Comparison of ENCODE assay signal across 8 cellular contexts in the genomic region with DNA sequence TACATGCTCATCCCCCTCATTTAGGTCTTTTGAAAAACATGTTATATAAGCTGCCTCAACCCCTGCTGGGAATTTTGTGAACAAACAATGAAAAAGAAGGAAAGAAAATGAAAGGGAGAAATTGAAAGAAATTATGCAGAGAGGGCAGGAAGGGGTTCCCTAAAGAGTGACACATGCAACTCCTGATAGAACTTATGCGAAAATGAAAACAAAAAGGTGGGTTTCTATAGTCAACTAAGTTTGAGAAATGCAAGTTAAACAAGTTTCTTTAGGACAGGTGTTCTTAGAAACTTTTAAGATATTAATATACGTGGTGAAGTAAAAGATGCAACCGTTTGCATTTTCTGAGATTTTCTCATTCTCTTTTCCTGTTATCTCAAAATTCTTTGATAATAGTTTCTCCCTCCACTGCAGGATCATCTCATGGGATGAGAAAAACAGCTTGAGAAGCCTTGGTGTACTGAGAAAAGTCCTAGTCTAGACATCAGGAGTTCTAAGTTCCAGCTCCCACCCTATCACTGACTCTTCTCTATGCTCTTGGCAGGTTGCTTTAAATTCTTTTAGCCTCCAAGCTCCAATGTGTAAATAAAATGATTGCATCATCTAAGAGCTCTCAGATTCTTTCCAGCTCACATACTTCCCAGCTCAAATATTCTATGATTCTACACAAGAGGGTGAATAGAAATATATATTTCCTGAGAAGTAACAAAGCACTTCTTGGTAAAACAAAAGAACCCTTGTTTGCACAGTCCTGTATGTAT.
DNase-seq lines count a peak whose midpoint lies in the region; ATAC-seq and TF ChIP-seq lines count a peak whose summit lies in the region.

No MANE protein-coding gene starts in this region.

- no peaks in the 10 kb centered on the region for H3K9me3 Mint-ChIP-seq in Calu3 (ENCODE audit: low read depth, unreplicated experiment)

- peaks cover 29% of the 10 kb centered on the region for H3K4me1 Mint-ChIP-seq in Calu3 (ENCODE audit: low read depth, unreplicated experiment)

- no peaks in the 10 kb centered on the region for H3K27me3 ChIP-seq in fibroblast of lung (ENCODE audit: control insufficient read depth, insufficient read depth, low read length)

- H3K4me2 ChIP-seq in fibroblast of lung (ENCODE audit: extremely low read depth, insufficient read depth, low read length) = no peak overlapping the region

- DNase-seq in Calu3 (no peak), LNCaP clone FGC (ENCODE audit: low read depth) (peak; percentile 31), fibroblast of lung (ENCODE audit: low read depth in 2 of 2) (peak; percentile 91 to 93), pons (ENCODE audit: low spot score) (no peak), medulla oblongata (ENCODE audit: extremely low spot score) (no peak), UCSD-AML1 (lab: John Stamatoyannopoulos, UW; ENCODE audit: unreplicated experiment) (no peak), NCI-H1105 (lab: John Stamatoyannopoulos, UW) (no peak)

- H3K4me3 ChIP-seq in LNCaP clone FGC (ENCODE audit: low read depth, low read length) (no peak overlapping the region), fibroblast of lung (replicated peaks in 1 of 4; ENCODE audit: control extremely low read depth in 1 of 4, insufficient read depth in 1 of 4, low read depth in 3 of 4, low read length in 4 of 4) (no peak overlapping the region)

- no peaks in the 10 kb centered on the region for H4K20me1 ChIP-seq in fibroblast of lung (ENCODE audit: control insufficient read depth, extremely low read depth, insufficient read depth, low read length)

- BruUV-seq in Calu3 (replicated peaks; lab: Mats Ljungman, UMichigan) = no TSS peak

- CTCF ChIA-PET in Calu3 (lab: Charles Lee) = interaction anchor here (2.2 kb wide), 1 partner anchor 25 kb away, joined by 10 read pairs; no protein-coding TSS in a partner anchor

- no peaks in the 10 kb centered on the region for H3K79me2 ChIP-seq in fibroblast of lung (ENCODE audit: control insufficient read depth, insufficient read depth, low read length)

- intact Hi-C loops in Calu3 (cut with micrococcal nuclease; ENCODE audit: unreplicated experiment) = loop anchor here (10.0 kb wide), 1 partner anchor 446 kb away; the partner anchor contains the start of gene SESN3

- H3K27me3 Mint-ChIP-seq in Calu3 (ENCODE audit: unreplicated experiment) = no peaks in the 10 kb centered on the region

- no peak overlapping the region for H2AFZ ChIP-seq in fibroblast of lung (ENCODE audit: low read length)

- no peak overlapping the region for H3K27ac ChIP-seq in fibroblast of lung (ENCODE audit: insufficient read depth, low read length)

- no peak for TF ChIP-seq CTCF in Calu3 (IDR thresholded peaks at IDR 0.05; ENCODE audit: unreplicated experiment)
- TF ChIP-seq CTCF in LNCaP clone FGC (IDR thresholded peaks at IDR 0.05; ENCODE audit: control insufficient read depth, extremely low read depth, insufficient read depth) = no peak
- TF ChIP-seq CTCF in fibroblast of lung (conservative IDR thresholded peaks at IDR 0.05 in 1 of 2, IDR thresholded peaks at IDR 0.05 in 1 of 2; ENCODE audit: low read depth in 1 of 2, low read length in 2 of 2) = no peak

- H3K4me1 ChIP-seq in fibroblast of lung (ENCODE audit: control insufficient read depth, extremely low read depth, insufficient read depth, low read length) = no peaks in the 10 kb centered on the region

- no peak overlapping the region for H3K9ac ChIP-seq in fibroblast of lung (ENCODE audit: insufficient read depth, low read length)

- H3K36me3 Mint-ChIP-seq in Calu3 (ENCODE audit: insufficient read depth, unreplicated experiment) = no peaks in the 10 kb centered on the region

- H3K4me3 Mint-ChIP-seq in Calu3 (ENCODE audit: low read depth, unreplicated experiment) = no peak overlapping the region

- H3K9me3 ChIP-seq in fibroblast of lung (ENCODE audit: control insufficient read depth, insufficient read depth, low read depth, low read length) = no peaks in the 10 kb centered on the region

- ATAC-seq in GM21515 (IDR thresholded peaks at IDR 0.05; ENCODE audit: unreplicated experiment) = peak; percentile 93

- no peaks in the 10 kb centered on the region for H3K36me3 ChIP-seq in fibroblast of lung (ENCODE audit: control insufficient read depth, insufficient read depth, low read length)

- H3K27ac Mint-ChIP-seq in Calu3 (ENCODE audit: unreplicated experiment) = peak overlapping the region; percentile 80

Comparison
In these comparisons a context has a peak if more than half of its experiments do, and no peak if none do; other contexts are left out.
1. DNase-seq: peak in LNCaP clone FGC (single experiment) and fibroblast of lung (2 of 2); none in Calu3 (single experiment), pons (single experiment), medulla oblongata (single experiment), UCSD-AML1 (single experiment) and NCI-H1105 (single experiment).